16 cellular contexts compared by ENCODE assay signal in the genomic region with DNA sequence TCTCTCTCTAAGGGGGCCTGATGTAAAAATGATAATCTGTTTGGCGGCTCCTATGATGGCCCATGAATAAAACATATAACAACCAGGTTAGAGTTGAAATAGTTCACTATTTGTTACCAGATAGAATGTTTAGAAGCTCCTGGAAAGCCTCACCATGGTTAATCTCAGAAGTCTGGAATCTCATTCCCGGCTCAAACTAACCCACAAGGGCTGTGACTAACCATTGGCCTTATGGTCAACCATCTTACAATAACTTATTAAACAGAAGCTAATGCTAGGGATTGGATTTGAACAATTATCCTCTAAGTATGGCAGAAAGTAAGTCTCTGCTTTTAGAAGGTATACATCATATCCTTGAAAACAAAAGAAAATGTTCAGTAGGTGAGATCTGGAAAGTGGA.
A peak's percentile ranks its signal among the peaks of the same experiment; 100 is the strongest.
DNase-seq lines count a peak whose midpoint lies in the region; ATAC-seq, FAIRE-seq and TF ChIP-seq lines count a peak whose summit lies in the region.
"Had no signal": no experiment of that assay in that cellular context is flagged by ENCODE, and none has a peak within 500 bp of the region (broad histone marks: within the 10 kb centered on the region; RNA-seq: fewer than 3 reads in every experiment).

No MANE protein-coding gene starts in this region.

- CTCF ChIA-PET in IMR-90 (lab: Yijun Ruan, JAX): no interaction called here

- no peak for ATAC-seq in IMR-90 (ENCODE audit: low read depth)

- H3K18ac ChIP-seq in IMR-90 (ENCODE audit: low read depth, low read length): no peak overlapping the region
- no peak overlapping the region for H3K18ac ChIP-seq in mesenchymal stem cell (ENCODE audit: low read depth in 1 of 2, low read length in 2 of 2)

- H3K36me3 ChIP-seq in IMR-90 (ENCODE audit: control insufficient read depth, insufficient read depth, low read length) (no peaks in the 10 kb centered on the region), astrocyte (ENCODE audit: insufficient read depth, low read length) (no peaks in the 10 kb centered on the region), mesenchymal stem cell (ENCODE audit: control insufficient read depth in 1 of 2, insufficient read depth in 2 of 2, low read depth in 1 of 2, low read length in 2 of 2) (no peaks in the 10 kb centered on the region), HAP-1 (replicated peaks) (no peaks in the 10 kb centered on the region), vagina (no peaks in the 10 kb centered on the region)
- H3K36me3 ChIP-seq: BLaER1 treated with 17β-estradiol and CSF1 and Interleukin-3, amounts not matched to agents 10 nM and 100 nM had no signal

- H3K27me3 ChIP-seq in IMR-90 (ENCODE audit: control insufficient read depth, insufficient read depth, low read length) (no peaks in the 10 kb centered on the region), astrocyte (ENCODE audit: insufficient read depth, low read length) (no peaks in the 10 kb centered on the region), mesenchymal stem cell (ENCODE audit: control insufficient read depth in 1 of 2, insufficient read depth in 1 of 2, low read length in 2 of 2) (no peaks in the 10 kb centered on the region), HAP-1 (ENCODE audit: low read depth) (no peaks in the 10 kb centered on the region), vagina (no peaks in the 10 kb centered on the region)
- H3K27me3 ChIP-seq: BLaER1 treated with 17β-estradiol and CSF1 and Interleukin-3, amounts not matched to agents 10 nM and 100 nM had no signal

- H3K36me3 Mint-ChIP-seq in astrocyte (ENCODE audit: low read depth, unreplicated experiment): no peaks in the 10 kb centered on the region
- H3K36me3 Mint-ChIP-seq: CD4-positive, CD25-positive, alpha-beta regulatory T cell had no signal

- H4K20me1 ChIP-seq in IMR-90 (ENCODE audit: insufficient read depth, low read length) (no peaks in the 10 kb centered on the region), astrocyte (ENCODE audit: insufficient read depth, low read length) (no peaks in the 10 kb centered on the region)
- H4K20me1 ChIP-seq: BLaER1 treated with 17β-estradiol and CSF1 and Interleukin-3, amounts not matched to agents 10 nM and 100 nM had no signal

- no peak overlapping the region for H2AK5ac ChIP-seq in IMR-90 (ENCODE audit: low read depth, low read length)
- H2AK5ac ChIP-seq in mesenchymal stem cell (ENCODE audit: low read length, severe bottlenecking): no peak overlapping the region

- H3K79me2 ChIP-seq in astrocyte (ENCODE audit: insufficient read depth, low read length): no peaks in the 10 kb centered on the region

- no peak overlapping the region for H2BK20ac ChIP-seq in IMR-90 (ENCODE audit: low read depth, low read length)

- no peak overlapping the region for H4K8ac ChIP-seq in IMR-90 (ENCODE audit: low read depth in 2 of 2, low read length in 2 of 2)
- H4K8ac ChIP-seq in mesenchymal stem cell (ENCODE audit: low read length): no peak overlapping the region

- no peak overlapping the region for H3K4me3 ChIP-seq in IMR-90 (ENCODE audit: insufficient read depth, low read depth, low read length)
- no peak overlapping the region for H3K4me3 ChIP-seq in astrocyte (ENCODE audit: insufficient read depth, low read depth, low read length)
- H3K4me3 ChIP-seq in mesenchymal stem cell (ENCODE audit: insufficient read depth in 1 of 2, low read depth in 1 of 2, low read length in 2 of 2): no peak overlapping the region
- H3K4me3 ChIP-seq in HAP-1: no peak overlapping the region
- no peak overlapping the region for H3K4me3 ChIP-seq in vagina
- H3K4me3 ChIP-seq: BLaER1 treated with 17β-estradiol and CSF1 and Interleukin-3, amounts not matched to agents 10 nM and 100 nM had no signal

- H3K56ac ChIP-seq in IMR-90 (ENCODE audit: extremely low read depth, insufficient read depth, low read length): no peak overlapping the region

- no peak overlapping the region for H3K27ac ChIP-seq in IMR-90 (ENCODE audit: insufficient read depth, low read length)
- H3K27ac ChIP-seq in astrocyte (ENCODE audit: low read depth, low read length): no peak overlapping the region
- H3K27ac ChIP-seq in mesenchymal stem cell (ENCODE audit: low read length, poor library complexity, severe bottlenecking): no peak overlapping the region
- no peak overlapping the region for H3K27ac ChIP-seq in vagina
- H3K27ac ChIP-seq: BLaER1 treated with 17β-estradiol and CSF1 and Interleukin-3, amounts not matched to agents 10 nM and 100 nM had no signal

- no peaks in the 10 kb centered on the region for H3K79me1 ChIP-seq in IMR-90 (ENCODE audit: low read depth in 1 of 2, low read length in 2 of 2)
- H3K79me1 ChIP-seq in mesenchymal stem cell (replicated peaks; ENCODE audit: low read length, poor library complexity, severe bottlenecking): no peaks in the 10 kb centered on the region

- H3K27ac Mint-ChIP-seq in astrocyte (ENCODE audit: unreplicated experiment): no peak overlapping the region
- H3K27ac Mint-ChIP-seq: CD4-positive, CD25-positive, alpha-beta regulatory T cell had no signal

- no peak overlapping the region for H3K14ac ChIP-seq in IMR-90 (replicated peaks; ENCODE audit: low read depth, low read length)
- H3K14ac ChIP-seq in mesenchymal stem cell (ENCODE audit: low read length in 2 of 2): no peak overlapping the region

- no TSS peak for BruUV-seq in IMR-90 (replicated peaks; lab: Mats Ljungman, UMichigan)

- no peak for FAIRE-seq in astrocyte (lab: Jason Lieb, UNC)
- FAIRE-seq: D721Med had no signal

- no peak overlapping the region for H4K91ac ChIP-seq in IMR-90 (ENCODE audit: insufficient read depth, low read depth, low read length)
- no peak overlapping the region for H4K91ac ChIP-seq in mesenchymal stem cell (ENCODE audit: low read length)

- H3K4me1 ChIP-seq in IMR-90 (ENCODE audit: control insufficient read depth, insufficient read depth, low read length): no peaks in the 10 kb centered on the region
- H3K4me1 ChIP-seq in astrocyte (ENCODE audit: insufficient read depth, low read length): no peaks in the 10 kb centered on the region
- no peaks in the 10 kb centered on the region for H3K4me1 ChIP-seq in mesenchymal stem cell (ENCODE audit: control insufficient read depth, insufficient read depth, low read depth, low read length)
- H3K4me1 ChIP-seq in HAP-1: peaks cover 20% of the 10 kb centered on the region
- peaks cover 15% of the 10 kb centered on the region for H3K4me1 ChIP-seq in vagina
- H3K4me1 ChIP-seq: BLaER1 treated with 17β-estradiol and CSF1 and Interleukin-3, amounts not matched to agents 10 nM and 100 nM had no signal

- no peak for TF ChIP-seq CTCF in IMR-90 (conservative IDR thresholded peaks at IDR 0.05; ENCODE audit: low read depth, low read length)
- no peak for TF ChIP-seq CTCF in astrocyte (IDR thresholded peaks at IDR 0.05; ENCODE audit: insufficient read depth, low read depth, low read length)
- no peak for TF ChIP-seq CTCF in vagina (IDR thresholded peaks at IDR 0.05)

- H3K4me2 ChIP-seq in IMR-90 (ENCODE audit: low read depth, low read length): no peak overlapping the region
- H3K4me2 ChIP-seq in astrocyte (ENCODE audit: low read length): no peak overlapping the region
- H3K4me2 ChIP-seq in mesenchymal stem cell (ENCODE audit: low read length, poor library complexity, severe bottlenecking): no peak overlapping the region
- H3K4me2 ChIP-seq: BLaER1 treated with 17β-estradiol and CSF1 and Interleukin-3, amounts not matched to agents 10 nM and 100 nM had no signal

- no peaks in the 10 kb centered on the region for H3K9me1 ChIP-seq in IMR-90 (ENCODE audit: insufficient read depth, low read length)

- H3K4ac ChIP-seq in IMR-90 (ENCODE audit: low read depth, low read length) (no peak overlapping the region), mesenchymal stem cell (ENCODE audit: low read depth in 1 of 2, low read length in 2 of 2) (no peak overlapping the region)

- no peaks in the 10 kb centered on the region for H3K27me3 Mint-ChIP-seq in astrocyte (ENCODE audit: low read depth, unreplicated experiment)
- H3K27me3 Mint-ChIP-seq: CD4-positive, CD25-positive, alpha-beta regulatory T cell had no signal

- no peak overlapping the region for H3K4me3 Mint-ChIP-seq in astrocyte (ENCODE audit: unreplicated experiment)
- H3K4me3 Mint-ChIP-seq: CD4-positive, CD25-positive, alpha-beta regulatory T cell had no signal

- H3K23ac ChIP-seq in IMR-90 (ENCODE audit: low read depth, low read length): no peak overlapping the region
- no peak overlapping the region for H3K23ac ChIP-seq in mesenchymal stem cell (ENCODE audit: low read length in 2 of 2)

- POLR2A ChIA-PET in IMR-90 (lab: Charles Lee; ENCODE audit: unreplicated experiment): no interaction called here

- dilution Hi-C loops in IMR-90 (cut with HindIII; ENCODE audit: low sequenced_read_pairs, unreplicated experiment): no loop called here

- no peak overlapping the region for H2BK15ac ChIP-seq in IMR-90 (ENCODE audit: low read depth, low read length)
- H2BK15ac ChIP-seq in mesenchymal stem cell (ENCODE audit: low read depth, poor library complexity, severe bottlenecking): no peak overlapping the region

- H3K9me3 Mint-ChIP-seq in astrocyte (ENCODE audit: unreplicated experiment): peaks cover 2% of the 10 kb centered on the region

- peaks cover 9% of the 10 kb centered on the region for H3K4me1 Mint-ChIP-seq in astrocyte (ENCODE audit: low read depth, unreplicated experiment)
- H3K4me1 Mint-ChIP-seq: CD4-positive, CD25-positive, alpha-beta regulatory T cell had no signal

- H3K9me3 ChIP-seq in IMR-90 (ENCODE audit: control insufficient read depth, insufficient read depth, low read length) (no peaks in the 10 kb centered on the region), astrocyte (ENCODE audit: insufficient read depth, low read depth, low read length) (no peaks in the 10 kb centered on the region), mesenchymal stem cell (ENCODE audit: control insufficient read depth, low read length) (no peaks in the 10 kb centered on the region), HAP-1 (no peaks in the 10 kb centered on the region), vagina (no peaks in the 10 kb centered on the region)
- H3K9me3 ChIP-seq: BLaER1 treated with 17β-estradiol and CSF1 and Interleukin-3, amounts not matched to agents 10 nM and 100 nM had no signal

- TF ChIP-seq RAD21 in IMR-90 (IDR thresholded peaks at IDR 0.05; ENCODE audit: low read length): no peak

- H2AK9ac ChIP-seq in IMR-90 (replicated peaks; ENCODE audit: low read depth, low read length, poor library complexity): no peak overlapping the region

- in situ Hi-C loops in IMR-90 (cut with MboI; ENCODE audit: low sequenced_read_pairs): no loop called here
- in situ Hi-C loops in HAP-1 (cut with MboI; ENCODE audit: low sequenced_read_pairs): no loop called here

- H3K9ac ChIP-seq in IMR-90 (ENCODE audit: low read depth, low read length) (no peak overlapping the region), astrocyte (ENCODE audit: low read length) (no peak overlapping the region), mesenchymal stem cell (ENCODE audit: low read length) (no peak overlapping the region)
- H3K9ac ChIP-seq: BLaER1 treated with 17β-estradiol and CSF1 and Interleukin-3, amounts not matched to agents 10 nM and 100 nM had no signal

- TF ChIP-seq POLR2A in IMR-90 (IDR thresholded peaks at IDR 0.05; ENCODE audit: low read depth, low read length): no peak
- no peak for TF ChIP-seq POLR2A in vagina (IDR thresholded peaks at IDR 0.05)

- no peak overlapping the region for H2BK5ac ChIP-seq in IMR-90 (ENCODE audit: low read depth, low read length, poor library complexity, severe bottlenecking)
- H2BK5ac ChIP-seq in mesenchymal stem cell (ENCODE audit: low read depth, low read length, poor library complexity, severe bottlenecking): no peak overlapping the region

- no peak overlapping the region for H2BK120ac ChIP-seq in IMR-90 (ENCODE audit: low read depth, low read length)
- H2BK120ac ChIP-seq in mesenchymal stem cell (ENCODE audit: low read depth, low read length): no peak overlapping the region

- WGBS in IMR-90 (ENCODE audit: extremely low coverage in 2 of 2, insufficient read length in 1 of 2), 2 experiments: no CpG with 5 or more reads among the region's 2 CpGs
- WGBS in mesenchymal stem cell: no CpG with 5 or more reads among the region's 2 CpGs

- H2AFZ ChIP-seq in IMR-90 (replicated peaks; ENCODE audit: low read length, poor library complexity) (no peak overlapping the region), astrocyte (ENCODE audit: low read depth, low read length) (no peak overlapping the region), mesenchymal stem cell (ENCODE audit: low read depth, low read length) (no peak overlapping the region)

- intact Hi-C loops in IMR-90 (cut with micrococcal nuclease): no loop called here
- intact Hi-C loops in vagina (cut with DNase I): no loop called here

- H4K5ac ChIP-seq in IMR-90 (ENCODE audit: low read depth, low read length): no peak overlapping the region

- DNase-seq in EL: peak; percentile 20
- DNase-seq in IMR-90: peak; percentile 40
- DNase-seq in astrocyte (ENCODE audit: low read depth): peak; percentile 26
- DNase-seq in mesenchymal stem cell: peak; percentile 16
- DNase-seq in activated CD4-positive, alpha-beta T cell treated with anti-CD3 and anti-CD28 coated beads, Interleukin-2, amount 50 U/mL, for 48 hours: no peak
- DNase-seq in HAP-1 (ENCODE audit: low spot score in 2 of 2): no peak
- DNase-seq in vagina (ENCODE audit: extremely low spot score in 2 of 2): no peak
- DNase-seq in NCI-H187 (lab: John Stamatoyannopoulos, UW): no peak
- DNase-seq: ACHN; CD4-positive, CD25-positive, alpha-beta regulatory T cell; DMS153; DMS79 treated with DMSO at 0.1 percent for 48 hours; GF-D8; H7 had no signal

- no peak overlapping the region for H2BK12ac ChIP-seq in mesenchymal stem cell (ENCODE audit: low read length in 2 of 2)

Comparison
In these comparisons a context has a peak if more than half of its experiments do, and no peak if none do; other contexts are left out.
1. DNase-seq: peak in EL (single experiment), IMR-90 (single experiment), astrocyte (single experiment) and mesenchymal stem cell (single experiment); none in activated CD4-positive, alpha-beta T cell treated with anti-CD3 and anti-CD28 coated beads, Interleukin-2, amount 50 U/mL, for 48 hours (0 of 2), HAP-1 (0 of 2), vagina (0 of 2) and NCI-H187 (0 of 2).